ENCODE assay signal across 8 cellular contexts in the genomic region with DNA sequence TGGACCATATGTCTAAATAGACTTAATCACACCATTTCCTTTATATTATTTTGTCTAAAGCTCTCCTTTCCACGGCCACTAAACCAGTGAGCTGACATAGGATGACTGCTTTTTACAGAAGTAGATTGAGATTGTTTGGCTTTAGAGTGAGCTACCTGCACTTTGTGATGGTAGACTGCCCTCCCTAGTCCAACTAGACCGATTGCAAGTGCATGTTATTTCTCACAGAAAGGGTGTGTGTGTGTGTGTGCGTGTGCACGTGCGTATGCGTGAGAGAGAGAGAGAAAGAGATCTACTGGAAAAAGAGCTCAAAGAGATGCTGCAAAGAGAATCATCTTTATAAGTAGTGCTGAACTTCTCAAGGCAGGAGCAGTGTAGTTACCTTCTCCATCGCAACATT.
A peak's percentile ranks its signal among the peaks of the same experiment; 100 is the strongest.
DNase-seq lines count a peak whose midpoint lies in the region; ATAC-seq and TF ChIP-seq lines count a peak whose summit lies in the region.

No MANE protein-coding gene starts in this region.

- H2BK12ac ChIP-seq in neuronal stem cell (ENCODE audit: low read length), result no peak overlapping the region

- peak; percentile 35 for TF ChIP-seq CTCF in endodermal cell (conservative IDR thresholded peaks at IDR 0.05)

- H3K4me2 ChIP-seq in neuronal stem cell (ENCODE audit: insufficient read depth, low read length, poor library complexity, severe bottlenecking), result no peak overlapping the region

- H4K91ac ChIP-seq in neuronal stem cell (ENCODE audit: low read depth, low read length, poor library complexity), result no peak overlapping the region

- H3K27ac Mint-ChIP-seq in activated naive CD4-positive, alpha-beta T cell treated with anti-CD3 and anti-CD28 coated beads for 36 hours, result no peak overlapping the region
- H3K27ac Mint-ChIP-seq in endodermal cell, result peak overlapping the region; percentile 25
- H3K27ac Mint-ChIP-seq in stimulated activated memory B cell treated with anti-CD40 and anti-IgM and Interleukin-4, amounts not matched to agents 10 μg/mL and 1 μg/mL and 100 μg/mL, for 72 hours, result peak overlapping the region; percentile 69

- intact Hi-C loops in activated naive CD4-positive, alpha-beta T cell treated with anti-CD3 and anti-CD28 coated beads for 36 hours (cut with micrococcal nuclease), result loop anchor here (1.0 kb wide), 1 partner anchor 172 kb away; no protein-coding TSS in a partner anchor

- no peak overlapping the region for H3K4ac ChIP-seq in neuronal stem cell (ENCODE audit: low read length)

- peaks cover 57% of the 10 kb centered on the region for H3K36me3 ChIP-seq in endodermal cell (ENCODE audit: control insufficient read depth, insufficient read depth, low read length)
- peaks cover 7 to 30% of the 10 kb centered on the region in 2 donors for H3K36me3 ChIP-seq in neuronal stem cell (replicated peaks in 1 of 2; ENCODE audit: control insufficient read depth in 2 of 2, insufficient read depth in 2 of 2, low read length in 2 of 2)

- H3K4me3 Mint-ChIP-seq in activated naive CD4-positive, alpha-beta T cell treated with anti-CD3 and anti-CD28 coated beads for 36 hours, result no peak overlapping the region
- H3K4me3 Mint-ChIP-seq in endodermal cell, result no peak overlapping the region
- no peak overlapping the region for H3K4me3 Mint-ChIP-seq in stimulated activated memory B cell treated with anti-CD40 and anti-IgM and Interleukin-4, amounts not matched to agents 10 μg/mL and 1 μg/mL and 100 μg/mL, for 72 hours

- WGBS in endodermal cell (ENCODE audit: insufficient coverage in 1 of 2, insufficient read length in 1 of 2), 2 experiments, result 93 to 96% methylated on average over 3 to 7 of the region's 7 CpGs
- WGBS in neuronal stem cell (ENCODE audit: extremely low coverage in 2 of 2, insufficient read length in 2 of 2, insufficient replicate concordance in 1 of 2), 2 donors, result no CpG with 5 or more reads among the region's 7 CpGs

- DNase-seq in activated naive CD4-positive, alpha-beta T cell treated with anti-CD3 and anti-CD28 coated beads for 36 hours, result peak; percentile 48
- DNase-seq in activated naive CD4-positive, alpha-beta T cell (lab: John Stamatoyannopoulos, UW), result no peak
- DNase-seq in NCI-H2227 (lab: John Stamatoyannopoulos, UW; ENCODE audit: unreplicated experiment), result peak; percentile 40
- no peak for DNase-seq in endodermal cell
- no peak for DNase-seq in neuronal stem cell (ENCODE audit: low spot score)

- peaks cover 3% of the 10 kb centered on the region for H3K4me1 ChIP-seq in endodermal cell (ENCODE audit: control insufficient read depth, insufficient read depth, low read length)
- H3K4me1 ChIP-seq in neuronal stem cell (ENCODE audit: control insufficient read depth in 2 of 2, insufficient read depth in 1 of 2, low read depth in 1 of 2, low read length in 2 of 2), result no peaks in the 10 kb centered on the region

- H4K8ac ChIP-seq in neuronal stem cell (ENCODE audit: low read depth, low read length), result no peak overlapping the region

- H3K23ac ChIP-seq in neuronal stem cell (ENCODE audit: low read depth, low read length, poor library complexity), result no peak overlapping the region

- no peak overlapping the region for H3K27ac ChIP-seq in endodermal cell (ENCODE audit: low read depth, low read length)
- H3K27ac ChIP-seq in neuronal stem cell (replicated peaks; ENCODE audit: low read length), result no peak overlapping the region

- peaks cover 6% of the 10 kb centered on the region for H3K36me3 Mint-ChIP-seq in activated naive CD4-positive, alpha-beta T cell treated with anti-CD3 and anti-CD28 coated beads for 36 hours (ENCODE audit: low read depth)
- H3K36me3 Mint-ChIP-seq in endodermal cell (ENCODE audit: low read depth), result peaks cover 26% of the 10 kb centered on the region
- H3K36me3 Mint-ChIP-seq in stimulated activated memory B cell treated with anti-CD40 and anti-IgM and Interleukin-4, amounts not matched to agents 10 μg/mL and 1 μg/mL and 100 μg/mL, for 72 hours, result peaks cover 6% of the 10 kb centered on the region

- no peak overlapping the region for H3K4me3 ChIP-seq in endodermal cell (ENCODE audit: low read length)
- H3K4me3 ChIP-seq in neuronal stem cell (ENCODE audit: low read length in 2 of 2), result no peak overlapping the region

- ATAC-seq in stimulated activated memory B cell treated with anti-CD40 and anti-IgM and Interleukin-4, amounts not matched to agents 10 μg/mL and 1 μg/mL and 100 μg/mL, for 72 hours, result peak; percentile 71
- ATAC-seq in GM19463 (IDR thresholded peaks at IDR 0.05; ENCODE audit: unreplicated experiment) (no peak), HG03135 (IDR thresholded peaks at IDR 0.05; ENCODE audit: unreplicated experiment) (no peak)

- no peak overlapping the region for H2AFZ ChIP-seq in neuronal stem cell (ENCODE audit: low read length)

- no peak overlapping the region for H3K14ac ChIP-seq in neuronal stem cell (ENCODE audit: low read length)

- H3K9ac ChIP-seq in endodermal cell (ENCODE audit: extremely low read depth, low read length, poor library complexity, severe bottlenecking), result no peak overlapping the region
- no peak overlapping the region for H3K9ac ChIP-seq in neuronal stem cell (ENCODE audit: low read depth, low read length, poor library complexity)

- H3K27me3 Mint-ChIP-seq in activated naive CD4-positive, alpha-beta T cell treated with anti-CD3 and anti-CD28 coated beads for 36 hours (ENCODE audit: low read depth), result no peaks in the 10 kb centered on the region
- no peaks in the 10 kb centered on the region for H3K27me3 Mint-ChIP-seq in endodermal cell (ENCODE audit: insufficient read depth)
- no peaks in the 10 kb centered on the region for H3K27me3 Mint-ChIP-seq in stimulated activated memory B cell treated with anti-CD40 and anti-IgM and Interleukin-4, amounts not matched to agents 10 μg/mL and 1 μg/mL and 100 μg/mL, for 72 hours

- H3K9me3 Mint-ChIP-seq in activated naive CD4-positive, alpha-beta T cell treated with anti-CD3 and anti-CD28 coated beads for 36 hours, result no peaks in the 10 kb centered on the region
- peaks cover 8% of the 10 kb centered on the region for H3K9me3 Mint-ChIP-seq in endodermal cell
- H3K9me3 Mint-ChIP-seq in stimulated activated memory B cell treated with anti-CD40 and anti-IgM and Interleukin-4, amounts not matched to agents 10 μg/mL and 1 μg/mL and 100 μg/mL, for 72 hours, result peaks cover 2% of the 10 kb centered on the region

- H2BK15ac ChIP-seq in neuronal stem cell (ENCODE audit: low read length), result no peak overlapping the region

- H2BK5ac ChIP-seq in neuronal stem cell (ENCODE audit: low read length), result no peak overlapping the region

- no peak overlapping the region for H3K18ac ChIP-seq in neuronal stem cell (ENCODE audit: low read length)

- CTCF ChIA-PET in activated naive CD4-positive, alpha-beta T cell treated with anti-CD3 and anti-CD28 coated beads for 36 hours (lab: Charles Lee), result interaction anchor here (0.5 to 1.4 kb wide), 6 partner anchors 25 to 173 kb away, joined by 3 to 7 read pairs (median 3); no protein-coding TSS in a partner anchor

- no peaks in the 10 kb centered on the region for H3K79me1 ChIP-seq in neuronal stem cell (ENCODE audit: low read depth, low read length)

- peaks cover 21% of the 10 kb centered on the region for H3K4me1 Mint-ChIP-seq in activated naive CD4-positive, alpha-beta T cell treated with anti-CD3 and anti-CD28 coated beads for 36 hours (ENCODE audit: low read depth)
- H3K4me1 Mint-ChIP-seq in endodermal cell, result peaks cover 12% of the 10 kb centered on the region
- peaks cover 48% of the 10 kb centered on the region for H3K4me1 Mint-ChIP-seq in stimulated activated memory B cell treated with anti-CD40 and anti-IgM and Interleukin-4, amounts not matched to agents 10 μg/mL and 1 μg/mL and 100 μg/mL, for 72 hours

- H3K27me3 ChIP-seq in endodermal cell (ENCODE audit: control insufficient read depth, insufficient read depth, low read length, poor library complexity, severe bottlenecking), result no peaks in the 10 kb centered on the region
- H3K27me3 ChIP-seq in neuronal stem cell (ENCODE audit: control insufficient read depth in 3 of 3, insufficient read depth in 3 of 3, low read depth in 1 of 3, low read length in 3 of 3), result no peaks in the 10 kb centered on the region

- no peak overlapping the region for H2AK5ac ChIP-seq in neuronal stem cell (ENCODE audit: low read depth, low read length)

- H3K9me3 ChIP-seq in endodermal cell (ENCODE audit: control insufficient read depth, low read length) (peaks cover 14% of the 10 kb centered on the region), neuronal stem cell (replicated peaks in 1 of 2; ENCODE audit: control insufficient read depth in 2 of 2, insufficient read depth in 1 of 2, low read depth in 1 of 2, low read length in 2 of 2) (peaks cover 2 to 15% of the 10 kb centered on the region in 2 donors)

- no peak overlapping the region for H2BK120ac ChIP-seq in neuronal stem cell (ENCODE audit: low read depth, low read length)

Comparison
In these comparisons a context has a peak if more than half of its experiments do, and no peak if none do; other contexts are left out.
1. DNase-seq: peak in activated naive CD4-positive, alpha-beta T cell treated with anti-CD3 and anti-CD28 coated beads for 36 hours (single experiment) and NCI-H2227 (single experiment); none in activated naive CD4-positive, alpha-beta T cell (0 of 4), endodermal cell (single experiment) and neuronal stem cell (single experiment).